In the genomic region with DNA sequence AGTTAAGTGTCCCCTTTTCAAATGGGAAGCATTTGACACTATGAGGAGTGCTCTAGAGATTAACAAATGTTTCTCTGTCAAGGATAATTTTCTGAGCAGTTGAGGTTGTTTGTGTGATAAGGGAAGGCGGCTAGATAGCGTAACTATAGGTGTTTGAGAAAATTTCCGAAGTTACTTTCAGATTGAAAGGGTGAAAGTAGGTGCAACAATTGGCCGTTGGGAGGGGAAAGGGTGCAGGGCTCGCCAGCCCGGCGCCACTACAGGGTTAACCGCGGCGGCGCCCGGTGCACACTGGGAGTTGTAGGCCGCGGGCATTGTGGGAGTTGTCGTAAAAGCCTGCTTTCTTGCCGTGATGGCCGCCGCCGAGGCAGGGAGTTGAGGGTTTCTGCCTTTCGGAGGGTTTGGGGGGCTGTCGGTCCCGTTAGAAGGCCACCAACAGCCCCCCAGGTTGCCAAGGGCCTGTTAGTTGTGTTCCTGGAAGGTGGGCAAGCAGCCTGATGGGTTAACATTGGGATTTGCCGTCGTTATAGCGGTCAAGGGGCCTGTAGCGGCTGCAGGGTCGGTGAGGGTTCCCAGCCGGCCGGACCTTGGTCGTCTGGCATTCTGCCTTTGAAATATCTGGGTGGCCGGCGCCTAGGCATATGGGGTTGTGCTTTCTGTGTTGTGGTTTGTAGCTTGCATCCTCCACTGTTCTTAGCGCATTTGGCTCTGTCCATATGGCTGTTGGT, we compare ENCODE assay signal across 7 cellular contexts. TPM values are rescaled to one million over a fixed set of nuclear protein-coding genes. Genes with fewer than 3 reads are reported as not detected.
DNase-seq lines count a peak whose midpoint lies in the region; ATAC-seq and TF ChIP-seq lines count a peak whose summit lies in the region.

No MANE protein-coding gene starts in this region.

- peak; percentile 69 to 80 for DNase-seq in NCI-H187 (lab: John Stamatoyannopoulos, UW)
- peak; percentile 71 for DNase-seq in T-helper 22 cell (ENCODE audit: low read depth)
- peak; percentile 93 for DNase-seq in astrocyte of the hippocampus (ENCODE audit: low read depth, low spot score)
- peak; percentile 82 for DNase-seq in hippocampal formation (lab: John Stamatoyannopoulos, UW)
- peak; percentile 65 for DNase-seq in renal cortical epithelial cell (ENCODE audit: low read depth)

- ATAC-seq in GM18505 (IDR thresholded peaks at IDR 0.05; ENCODE audit: unreplicated experiment) (peak; percentile 99), HG02943 (IDR thresholded peaks at IDR 0.05; ENCODE audit: low read depth, unreplicated experiment) (peak; percentile 99)

- TF ChIP-seq POLR2A in GM18505 (IDR thresholded peaks at IDR 0.05; ENCODE audit: borderline replicate concordance, extremely low read depth, insufficient read depth, insufficient read length): peak; percentile 79

RNA-seq across cellular contexts. Expression of a gene that starts 36.5 kb away (rescaled TPM):
- 79.9 and 94.3 TPM in 2 replicates for total RNA-seq in renal cortical epithelial cell

Comparison
In these comparisons a context has a peak if more than half of its experiments do, and no peak if none do; other contexts are left out.
1. Peak in every context shown above with its lines: DNase-seq and ATAC-seq.